In the genomic region with DNA sequence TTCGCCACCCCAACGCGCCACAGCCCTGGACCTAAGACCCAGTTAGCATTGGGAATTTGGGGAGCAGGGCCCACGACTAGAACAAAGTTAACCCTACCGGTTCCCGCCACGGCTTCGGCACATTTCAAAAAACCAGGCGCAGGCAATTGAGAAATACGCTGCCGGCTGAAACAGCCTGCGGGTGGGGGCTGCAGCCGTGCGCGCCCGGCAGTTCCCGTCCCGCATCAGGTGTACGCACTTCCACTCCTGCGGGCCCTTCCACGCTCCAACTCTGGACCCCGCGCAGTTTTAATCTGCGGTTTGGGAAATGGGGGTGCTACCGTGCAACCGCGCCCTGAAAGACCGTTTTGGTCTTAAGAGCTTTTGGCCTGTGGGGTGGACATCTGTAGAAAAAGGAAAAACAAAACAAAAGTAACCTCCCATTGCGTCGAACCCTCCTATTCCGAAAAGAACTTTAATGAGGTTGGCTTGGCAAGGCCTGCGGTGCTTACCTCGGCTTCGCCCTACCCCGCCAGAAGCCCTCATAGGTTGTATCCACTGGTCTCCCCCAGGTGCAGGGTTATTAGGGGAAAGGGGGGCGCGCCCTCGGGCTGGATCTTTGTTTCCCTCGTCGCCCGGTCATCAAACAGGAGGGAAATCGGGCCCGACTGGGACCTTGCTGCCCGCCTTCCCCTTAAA, we compare ENCODE assay signal across 12 cellular contexts. TPM values are rescaled to one million over a fixed set of nuclear protein-coding genes. Genes with fewer than 3 reads are reported as not detected.
A peak's percentile ranks its signal among the peaks of the same experiment; 100 is the strongest.
DNase-seq lines count a peak whose midpoint lies in the region; ATAC-seq, FAIRE-seq and TF ChIP-seq lines count a peak whose summit lies in the region.
"Had no signal": no experiment of that assay in that cellular context is flagged by ENCODE, and none has a peak within 500 bp of the region (broad histone marks: within the 10 kb centered on the region; RNA-seq: fewer than 3 reads in every experiment).

No MANE protein-coding gene starts in this region.

- in situ Hi-C loops in GM13977 (cut with MboI; ENCODE audit: low pct_unique_long_range_greater_than_20kb, low sequenced_read_pairs, unreplicated experiment): loop anchor here (25.0 kb wide), 1 partner anchor 651 kb away; the partner anchor contains the start of gene IRX3

- H3K4me1 ChIP-seq in heart left ventricle (peaks cover 0 to 43% (median 22%) of the 10 kb centered on the region in 12 donors), lung (ENCODE audit: control insufficient read depth in 2 of 2, insufficient read depth in 2 of 2, low read length in 2 of 2) (peaks cover 0 to 4% of the 10 kb centered on the region in 2 donors), upper lobe of right lung (peaks cover 8% of the 10 kb centered on the region)
- H3K4me1 ChIP-seq: SJSA1 had no signal

- intact Hi-C loops in heart left ventricle (cut with DNase I): loop anchor here in 8 of 10 donors (2.0 to 10.0 kb wide), 15 partner anchors 283 to 1393 kb away; partner anchors contain the start of gene IRX6 (in 7 of the 8)
- intact Hi-C loops in cardiac septum (cut with DNase I): loop anchor here (5.0 to 10.0 kb wide), 3 partner anchors 306 to 743 kb away; no protein-coding TSS in a partner anchor
- intact Hi-C loops in upper lobe of right lung (cut with DNase I): no loop called here

- peak in 4 of 12 donors; percentile 1 to 6 (median 4) for TF ChIP-seq CTCF in heart left ventricle (IDR thresholded peaks at IDR 0.05)
- no peak for TF ChIP-seq CTCF in bronchial epithelial cell (IDR thresholded peaks at IDR 0.05; ENCODE audit: insufficient read depth, low read length, severe bottlenecking)
- no peak for TF ChIP-seq CTCF in lung (IDR thresholded peaks at IDR 0.05; ENCODE audit: control extremely low read depth, extremely low read depth)
- no peak for TF ChIP-seq CTCF in upper lobe of right lung (IDR thresholded peaks at IDR 0.05)
- no peak for TF ChIP-seq CTCF in GM13977 (IDR thresholded peaks at IDR 0.05; ENCODE audit: extremely low read depth, insufficient read depth, missing control alignments)

- FAIRE-seq in bronchial epithelial cell (lab: Jason Lieb, UNC): no peak

- WGBS in heart left ventricle, 4 donors: 17 to 27% (median 23%) methylated on average over 30 to 44 of the region's 44 CpGs
- 4 to 6% methylated on average over 44 of the region's 44 CpGs for WGBS in lung, 2 donors

- H3K9me3 ChIP-seq in heart left ventricle (no peaks in the 10 kb centered on the region), lung (ENCODE audit: control insufficient read depth in 2 of 2, insufficient read depth in 1 of 2, low read length in 1 of 2) (peaks cover 0 to 8% of the 10 kb centered on the region in 2 donors), upper lobe of right lung (no peaks in the 10 kb centered on the region)
- H3K9me3 ChIP-seq: right lobe of liver, SJSA1 had no signal

- H3K36me3 ChIP-seq in heart left ventricle (peaks cover 0 to 7% (median 0%) of the 10 kb centered on the region in 9 donors), bronchial epithelial cell (ENCODE audit: control insufficient read depth, insufficient read depth, low read length) (peaks cover 4% of the 10 kb centered on the region), lung (ENCODE audit: control insufficient read depth in 2 of 2, insufficient read depth in 2 of 2, low read length in 2 of 2) (no peaks in the 10 kb centered on the region), upper lobe of right lung (no peaks in the 10 kb centered on the region)
- H3K36me3 ChIP-seq: right lobe of liver had no signal

- H3K4me3 ChIP-seq in heart left ventricle (peak overlapping the region; percentile 15 to 86 (median 72)), bronchial epithelial cell (ENCODE audit: low read depth, low read length) (peak overlapping the region; percentile 42), lung (no peak overlapping the region), upper lobe of right lung (peak overlapping the region; percentile 67)
- H3K4me3 ChIP-seq: right lobe of liver, SJSA1 had no signal

- H3K27me3 ChIP-seq in heart left ventricle (peaks cover 12 to 91% (median 60%) of the 10 kb centered on the region in 9 donors), bronchial epithelial cell (ENCODE audit: control insufficient read depth, insufficient read depth, low read length) (no peaks in the 10 kb centered on the region), lung (ENCODE audit: control insufficient read depth, insufficient read depth) (no peaks in the 10 kb centered on the region), upper lobe of right lung (peaks cover 89% of the 10 kb centered on the region)
- H3K27me3 ChIP-seq: foreskin keratinocyte, SJSA1 had no signal

- H3K27ac ChIP-seq in heart left ventricle (peak overlapping the region in 11 of 12 donors; percentile 15 to 96 (median 75)), lung (ENCODE audit: low read depth in 1 of 2, low read length in 1 of 2) (peak overlapping the region; percentile 21 to 82), upper lobe of right lung (peak overlapping the region; percentile 84)
- H3K27ac ChIP-seq: foreskin keratinocyte, right lobe of liver, SJSA1 had no signal

- peak in 1 of 5 donors; percentile 34 for DNase-seq in heart left ventricle
- DNase-seq in cardiac septum (ENCODE audit: low spot score): no peak
- DNase-seq in bronchial epithelial cell (ENCODE audit: low read depth): no peak
- DNase-seq in lung (ENCODE audit: low spot score): no peak
- DNase-seq in upper lobe of right lung: peak; percentile 69
- DNase-seq in amygdala (lab: John Stamatoyannopoulos, UW): no peak
- no peak for DNase-seq in GM13977 (ENCODE audit: low spot score)
- no peak for DNase-seq in pons (ENCODE audit: low spot score)
- DNase-seq: Calu3, right lobe of liver had no signal

- ATAC-seq in heart left ventricle: peak in 3 of 4 donors; percentile 2 to 4 (median 2)
- ATAC-seq in lung (ENCODE audit: insufficient read depth, low FRiP score): no peak
- peak; percentile 1 for ATAC-seq in upper lobe of right lung

- TF ChIP-seq POLR2A in heart left ventricle (IDR thresholded peaks at IDR 0.05): no peak

RNA-seq across cellular contexts. Expression of gene IRX5, which starts 7.1 kb away (rescaled TPM):
- total RNA-seq in heart left ventricle: 10 to 100 TPM in 7 of 9 donors, 1 to 10 TPM in 2; 5.8 to 32.2 (median 18.1) TPM
- polyA plus RNA-seq in heart left ventricle: 10 to 100 TPM; 19.2 to 19.4 TPM
- 15.4 TPM for total RNA-seq in cardiac septum
- total RNA-seq in bronchial epithelial cell: 6.1 and 6.3 TPM in 2 replicates
- 10 to 100 TPM; 29.0 to 30.2 TPM for total RNA-seq in lung
- 10 to 100 TPM in 1 of 2 donors, 1 to 10 TPM in 1; 5.6 to 22.5 TPM for polyA plus RNA-seq in lung
- total RNA-seq in upper lobe of right lung: 23.3 TPM
- total RNA-seq: right lobe of liver had no signal
